23 cellular contexts compared by ENCODE assay signal in the genomic region with DNA sequence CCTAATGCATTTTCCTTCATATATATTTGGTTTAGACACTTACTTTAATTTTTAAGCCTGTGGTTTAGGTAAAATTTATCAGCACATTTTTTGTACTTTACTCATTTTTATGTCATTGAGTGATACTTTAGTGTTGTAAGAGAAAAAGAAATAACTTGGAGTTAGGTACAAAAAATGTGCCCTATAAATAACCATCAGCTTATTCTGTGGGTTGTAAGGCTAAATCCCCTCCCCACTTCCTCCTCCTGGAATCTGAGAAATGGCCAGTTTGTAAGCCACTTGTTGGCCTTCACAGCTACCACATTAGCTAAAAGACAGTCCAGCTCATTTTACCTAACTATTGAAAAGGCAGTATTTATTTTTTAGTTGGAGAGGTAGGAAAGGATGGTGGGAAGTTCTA.
"Had no signal": no experiment of that assay in that cellular context is flagged by ENCODE, and none has a peak within 500 bp of the region (broad histone marks: within the 10 kb centered on the region; RNA-seq: fewer than 3 reads in every experiment).

No MANE protein-coding gene starts in this region.

- ATAC-seq: activated CD4-positive, CD25-positive, alpha-beta regulatory T cell treated with anti-CD3 and anti-CD28 coated beads, Interleukin-2, amount 50 U/mL, for 24 hours; activated T-cell treated with anti-CD3 and anti-CD28 coated beads, Interleukin-2, amount 50 U/mL, for 72 hours; natural killer cell had no signal

- H3K36me3 ChIP-seq: left ventricle myocardium inferior, sigmoid colon, spleen, thoracic aorta, vagina had no signal

- H2AFZ ChIP-seq: parathyroid adenoma had no signal

- H3K4me1 ChIP-seq: left ventricle myocardium inferior, parathyroid adenoma, sigmoid colon, spleen, vagina had no signal

- H3K9ac ChIP-seq: parathyroid adenoma had no signal

- DNase-seq: activated CD4-positive, alpha-beta memory T cell treated with anti-CD3 and anti-CD28 coated beads, Interleukin-2, amount 10 ng/mL, durations not matched to agents 7 days and 5 days; activated CD4-positive, alpha-beta T cell treated with anti-CD3 and anti-CD28 coated beads, Interleukin-2, amount 10 ng/mL, durations not matched to agents 24 days and 14 days; activated effector memory CD4-positive, alpha-beta T cell treated with Interleukin-2 at 50 U/mL for 16 hours; activated naive CD4-positive, alpha-beta T cell treated with anti-CD3 and anti-CD28 coated beads for 36 hours; activated naive CD8-positive, alpha-beta T cell treated with anti-CD3 and anti-CD28 coated beads, Interleukin-2, amount 10 ng/mL, durations not matched to agents 7 days and 5 days; activated T-cell treated with anti-CD3 and anti-CD28 coated beads, Interleukin-2, amount 50 U/mL, for 72 hours; amniotic stem cell; effector CD4-positive, alpha-beta T cell; erythroblast; foreskin fibroblast; left ventricle myocardium inferior; mammary epithelial cell; midbrain; natural killer cell; sigmoid colon; spleen; stimulated activated CD4-positive, alpha-beta T cell treated with anti-CD3 and anti-CD28 coated beads, Interleukin-4, amount 100 ng/mL, for 1 hour; stimulated activated naive CD4-positive, alpha-beta T cell treated with Interleukin-2 at 50 U/mL for 16 hours had no signal

- H3K27me3 ChIP-seq: sigmoid colon, spleen, vagina had no signal

- H3K27ac ChIP-seq: left ventricle myocardium inferior, parathyroid adenoma, sigmoid colon, spleen, thoracic aorta, vagina, VCaP had no signal

- H3K4me3 ChIP-seq: left ventricle myocardium inferior, sigmoid colon, spleen, thoracic aorta, vagina had no signal

- H3K9me3 ChIP-seq: thoracic aorta, vagina had no signal
